In the genomic region with DNA sequence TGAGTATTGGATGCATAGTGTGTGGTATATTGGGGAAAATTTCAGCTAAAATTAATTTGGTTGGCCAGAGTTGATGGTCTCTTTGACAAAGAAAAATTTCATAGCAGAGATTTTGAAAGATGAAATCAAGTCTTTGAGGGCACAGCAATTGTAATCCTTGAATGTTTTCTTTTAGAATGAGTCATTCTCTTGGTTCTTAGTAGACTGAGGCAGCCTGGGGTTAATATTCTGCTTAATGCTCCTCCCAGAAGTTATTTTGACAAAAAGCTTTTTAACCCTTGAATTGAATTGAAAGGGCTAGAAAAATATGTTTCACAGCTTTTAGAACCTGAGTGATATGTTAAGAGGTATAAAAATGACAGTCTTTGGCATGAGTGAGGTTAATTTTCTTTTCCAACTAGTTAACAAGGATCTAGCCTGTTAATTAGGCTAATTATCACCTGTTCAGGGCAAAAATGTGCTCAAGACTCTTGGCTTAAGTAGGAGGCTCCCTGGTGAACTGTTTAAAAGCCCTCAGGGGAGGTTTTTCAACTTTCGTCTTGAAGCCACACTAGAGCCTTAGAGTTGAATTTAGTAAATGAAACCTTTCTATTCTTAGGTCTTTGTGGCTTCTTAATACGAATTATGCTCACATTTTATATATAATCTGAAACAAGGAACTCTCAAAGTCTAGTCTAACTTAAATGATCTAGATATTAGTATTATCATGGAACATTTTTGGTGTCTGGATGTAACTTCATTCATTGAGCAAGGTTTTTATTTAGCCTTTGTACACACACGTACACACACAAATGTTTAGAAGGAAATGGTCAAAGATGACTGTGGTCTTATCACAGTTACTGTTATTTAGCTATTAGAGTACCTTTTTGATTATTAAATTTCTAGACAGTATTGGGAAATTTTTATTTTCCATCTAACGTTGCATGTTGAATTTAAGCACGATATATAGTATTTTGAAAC, we compare ENCODE assay signal across 14 cellular contexts.
DNase-seq lines count a peak whose midpoint lies in the region; ATAC-seq and TF ChIP-seq lines count a peak whose summit lies in the region.
"Had no signal": no experiment of that assay in that cellular context is flagged by ENCODE, and none has a peak within 500 bp of the region (broad histone marks: within the 10 kb centered on the region; RNA-seq: fewer than 3 reads in every experiment).

No MANE protein-coding gene starts in this region.

- DNase-seq in NCI-H82 (lab: John Stamatoyannopoulos, UW) = peak; percentile 15
- no peak for DNase-seq in NCI-H82 treated with DMSO at 0.1 percent for 48 hours (lab: John Stamatoyannopoulos, UW; ENCODE audit: unreplicated experiment)
- peak; percentile 4 for DNase-seq in stromal cell of bone marrow (ENCODE audit: low read depth)
- DNase-seq in HPDE6-E6E7 (ENCODE audit: extremely low spot score) = no peak
- no peak for DNase-seq in ecto neural progenitor cell (ENCODE audit: low spot score)
- DNase-seq in stimulated activated CD4-positive, alpha-beta T cell treated with anti-CD3 and anti-CD28 coated beads, Interleukin-1b, Interleukin-23, amount 100 ng/mL, for 48 hours = no peak
- DNase-seq: activated naive CD4-positive, alpha-beta T cell treated with anti-CD3 and anti-CD28 coated beads for 36 hours; mammary epithelial cell; NCI-H1105 treated with DMSO at 0.1 percent for 48 hours; stimulated activated CD4-positive, alpha-beta T cell treated with anti-CD3 and anti-CD28 coated beads, Interleukin-2, amount 100 ng/mL, for 48 hours had no signal

- peak overlapping the region; percentile 44 for H2AFZ ChIP-seq in KMS-11 (ENCODE audit: low read depth)

- H3K4me3 ChIP-seq in KMS-11 (IDR thresholded peaks at IDR 0.05; ENCODE audit: insufficient read depth, low read depth, low read length) = no peak overlapping the region

- no peaks in the 10 kb centered on the region for H3K79me2 ChIP-seq in KMS-11 (ENCODE audit: insufficient read depth, low read depth)

- no peaks in the 10 kb centered on the region for H4K20me1 ChIP-seq in KMS-11 (ENCODE audit: insufficient read depth)

- H3K36me3 ChIP-seq in KMS-11 (ENCODE audit: insufficient read depth) = no peaks in the 10 kb centered on the region

- ATAC-seq in HG02763 (IDR thresholded peaks at IDR 0.05; ENCODE audit: unreplicated experiment) = peak; percentile 82
- ATAC-seq: esophagus mucosa had no signal

- H3K27ac ChIP-seq in KMS-11 = peak overlapping the region; percentile 80
- H3K27ac ChIP-seq: 22Rv1 had no signal

- H3K9ac ChIP-seq in KMS-11 = peak overlapping the region; percentile 51

- H3K4me1 ChIP-seq in KMS-11 (ENCODE audit: low read depth, poor library complexity, severe bottlenecking) = peaks cover 50% of the 10 kb centered on the region

- H3K4me2 ChIP-seq in KMS-11 = peak overlapping the region; percentile 72

- H3K27me3 ChIP-seq in KMS-11 (ENCODE audit: insufficient read depth, low read depth) = no peaks in the 10 kb centered on the region

- no peak for TF ChIP-seq CTCF in KMS-11 (conservative IDR thresholded peaks at IDR 0.05; ENCODE audit: low read depth, low read length)

Comparison
In these comparisons a context has a peak if more than half of its experiments do, and no peak if none do; other contexts are left out.
1. DNase-seq: peak in NCI-H82 (single experiment) and stromal cell of bone marrow (single experiment); none in NCI-H82 treated with DMSO at 0.1 percent for 48 hours (single experiment), HPDE6-E6E7 (single experiment), ecto neural progenitor cell (single experiment) and stimulated activated CD4-positive, alpha-beta T cell treated with anti-CD3 and anti-CD28 coated beads, Interleukin-1b, Interleukin-23, amount 100 ng/mL, for 48 hours (single experiment).